18 cellular contexts compared by ENCODE assay signal in genomic region chr11:87260811-87261210, GRCh38.
"Had no signal": no experiment of that assay in that cellular context is flagged by ENCODE, and none has a peak within 500 bp of the region (broad histone marks: within the 10 kb centered on the region; RNA-seq: fewer than 3 reads in every experiment).

No MANE protein-coding gene starts in this region.

- H3K9me3 ChIP-seq: heart left ventricle, tibial nerve, vagina had no signal

- H3K4me3 ChIP-seq: heart left ventricle, smooth muscle cell, tibial nerve, vagina had no signal

- H3K4me3 Mint-ChIP-seq: activated T-helper 1 cell treated with anti-CD3 and anti-CD28 coated beads, Interleukin-12 subunit alpha, Interleukin-12 subunit beta, Interleukin-2, Interleukin-4 antibody, amounts not matched to agents 30 ng/mL and 10 ng/mL and 1 ng/mL, durations not matched to agents 14 hours and 24 hours and 36 hours; dendritic cell treated with granulocyte-macrophage colony-stimulating factor and Interleukin-4, amounts not matched to agents 40 ng/mL and 50 ng/mL, for 4 days; endodermal cell; stimulated activated effector memory CD8-positive, alpha-beta T cell treated with anti-CD3 and anti-CD28 coated beads, Interleukin-12 subunit alpha, Interleukin-12 subunit beta, amount 100 ng/mL, for 72 hours; WTC11 had no signal

- H3K4me1 ChIP-seq: vagina had no signal

- DNase-seq: activated CD4-positive, alpha-beta T cell treated with anti-CD3 and anti-CD28 coated beads for 48 hours; activated naive CD4-positive, alpha-beta T cell; central memory CD4-positive, alpha-beta T cell; endodermal cell; foreskin keratinocyte; heart left ventricle; left ventricle myocardium superior; midbrain; right cardiac atrium; T-helper 1 cell had no signal

- H3K27ac Mint-ChIP-seq: activated T-helper 1 cell treated with anti-CD3 and anti-CD28 coated beads, Interleukin-12 subunit alpha, Interleukin-12 subunit beta, Interleukin-2, Interleukin-4 antibody, amounts not matched to agents 30 ng/mL and 10 ng/mL and 1 ng/mL, durations not matched to agents 14 hours and 24 hours and 36 hours; dendritic cell treated with granulocyte-macrophage colony-stimulating factor and Interleukin-4, amounts not matched to agents 40 ng/mL and 50 ng/mL, for 4 days; endodermal cell; stimulated activated effector memory CD8-positive, alpha-beta T cell treated with anti-CD3 and anti-CD28 coated beads, Interleukin-12 subunit alpha, Interleukin-12 subunit beta, amount 100 ng/mL, for 72 hours; WTC11 had no signal

- H3K9me3 Mint-ChIP-seq: activated T-helper 1 cell treated with anti-CD3 and anti-CD28 coated beads, Interleukin-12 subunit alpha, Interleukin-12 subunit beta, Interleukin-2, Interleukin-4 antibody, amounts not matched to agents 30 ng/mL and 10 ng/mL and 1 ng/mL, durations not matched to agents 14 hours and 24 hours and 36 hours; dendritic cell treated with granulocyte-macrophage colony-stimulating factor and Interleukin-4, amounts not matched to agents 40 ng/mL and 50 ng/mL, for 4 days; endodermal cell; stimulated activated effector memory CD8-positive, alpha-beta T cell treated with anti-CD3 and anti-CD28 coated beads, Interleukin-12 subunit alpha, Interleukin-12 subunit beta, amount 100 ng/mL, for 72 hours; WTC11 had no signal

- ATAC-seq: esophagus mucosa; foreskin keratinocyte; heart left ventricle; left ventricle myocardium superior; right cardiac atrium; stimulated activated effector memory CD8-positive, alpha-beta T cell treated with anti-CD3 and anti-CD28 coated beads, Interleukin-12 subunit alpha, Interleukin-12 subunit beta, amount 100 ng/mL, for 72 hours; WTC11 had no signal

- H3K4me1 Mint-ChIP-seq: stimulated activated effector memory CD8-positive, alpha-beta T cell treated with anti-CD3 and anti-CD28 coated beads, Interleukin-12 subunit alpha, Interleukin-12 subunit beta, amount 100 ng/mL, for 72 hours had no signal

- H3K27me3 Mint-ChIP-seq: dendritic cell treated with granulocyte-macrophage colony-stimulating factor and Interleukin-4, amounts not matched to agents 40 ng/mL and 50 ng/mL, for 4 days had no signal

- H3K27me3 ChIP-seq: foreskin keratinocyte, heart left ventricle, tibial nerve, vagina had no signal

- H3K27ac ChIP-seq: foreskin keratinocyte, vagina had no signal

- H3K36me3 ChIP-seq: heart left ventricle, tibial nerve, vagina had no signal

- H3K36me3 Mint-ChIP-seq: WTC11 had no signal
